1 cellular context compared by ENCODE assay signal in genomic region chr3:7293286-7293685, GRCh38.
TF ChIP-seq lines count a peak whose summit lies in the region.

No MANE protein-coding gene starts in this region.

TF ChIP-seq in GM23338, 12 proteins besides CTCF, POLR2A, EP300 and RAD21 (continued from another document):
- no peak for TF ChIP-seq ZNF462 (CRISPR knock-in tag; IDR thresholded peaks at IDR 0.05)
- TF ChIP-seq JUNB (IDR thresholded peaks at IDR 0.05; ENCODE audit: unreplicated experiment), result no peak
- TF ChIP-seq ZNF114 (CRISPR knock-in tag; IDR thresholded peaks at IDR 0.05), result no peak
- no peak for TF ChIP-seq NANOG (IDR thresholded peaks at IDR 0.05; ENCODE audit: borderline replicate concordance)
- TF ChIP-seq ETS1 (IDR thresholded peaks at IDR 0.05), result no peak
- TF ChIP-seq STAT1 (IDR thresholded peaks at IDR 0.05; ENCODE audit: unreplicated experiment), result no peak
- no peak for TF ChIP-seq POLR2AphosphoS5 (IDR thresholded peaks at IDR 0.05; ENCODE audit: low read depth)
- TF ChIP-seq EZH2 (IDR thresholded peaks at IDR 0.05; ENCODE audit: low read depth, unreplicated experiment), result no peak
- TF ChIP-seq EZH2phosphoT487 (IDR thresholded peaks at IDR 0.05; ENCODE audit: unreplicated experiment), result no peak
